In genomic region chr1:40532844-40533424, GRCh38 we compare ENCODE assay signal across 8 cellular contexts. TPM values are rescaled to one million over a fixed set of nuclear protein-coding genes. Genes with fewer than 3 reads are reported as not detected.
DNase-seq lines count a peak whose midpoint lies in the region; ATAC-seq, FAIRE-seq and TF ChIP-seq lines count a peak whose summit lies in the region.

No MANE protein-coding gene starts in this region.

- H3K27me3 ChIP-seq in endothelial cell of umbilical vein (ENCODE audit: control insufficient read depth in 2 of 2, insufficient read depth in 2 of 2, low read length in 2 of 2) (peaks cover 0 to 2% of the 10 kb centered on the region in 2 experiments), neural cell (ENCODE audit: insufficient read depth, low read depth, low read length) (no peaks in the 10 kb centered on the region)

- no peaks in the 10 kb centered on the region for H3K36me3 ChIP-seq in endothelial cell of umbilical vein (ENCODE audit: control insufficient read depth in 2 of 2, extremely low read depth in 1 of 2, insufficient read depth in 2 of 2, low read length in 2 of 2)
- no peaks in the 10 kb centered on the region for H3K36me3 ChIP-seq in neural cell (ENCODE audit: insufficient read depth, low read length)

- H3K9me1 ChIP-seq in endothelial cell of umbilical vein (replicated peaks; ENCODE audit: control insufficient read depth, extremely low read depth, insufficient read depth, low read length): no peaks in the 10 kb centered on the region

- dilution Hi-C loops in endothelial cell of umbilical vein (cut with MboI; ENCODE audit: extremely low pct_ligation_motif_present, low sequenced_read_pairs): no loop called here

- H3K4me2 ChIP-seq in endothelial cell of umbilical vein (ENCODE audit: insufficient read depth, low read length) (peak overlapping the region; percentile 100), neural cell (ENCODE audit: low read length) (peak overlapping the region; percentile 90)

- peaks cover 7% of the 10 kb centered on the region for H3K4me1 ChIP-seq in endothelial cell of umbilical vein (ENCODE audit: control insufficient read depth, extremely low read depth, insufficient read depth, low read length)

- FAIRE-seq in endothelial cell of umbilical vein (lab: Jason Lieb, UNC): no peak

- no peaks in the 10 kb centered on the region for H3K79me2 ChIP-seq in endothelial cell of umbilical vein (ENCODE audit: control insufficient read depth, insufficient read depth, low read length)
- H3K79me2 ChIP-seq in neural cell (replicated peaks; ENCODE audit: insufficient read depth, low read length): no peaks in the 10 kb centered on the region

- intact Hi-C loops in endothelial cell of umbilical vein (cut with micrococcal nuclease): loop anchor here (1.0 to 5.0 kb wide), 4 partner anchors 81 to 414 kb away; partner anchors contain the start of genes RIMS3 and ZFP69B

- DNase-seq in AG20443 (ENCODE audit: low spot score) (peak; percentile 60), GM10266 (ENCODE audit: extremely low spot score) (peak; percentile 55), NCI-H1105 treated with DMSO at 0.1 percent for 48 hours (lab: John Stamatoyannopoulos, UW) (peak; percentile 58), SW 1271 (lab: John Stamatoyannopoulos, UW) (peak; percentile 4 to 51), endothelial cell of umbilical vein (ENCODE audit: low read depth, low spot score) (peak; percentile 75)

- TF ChIP-seq POLR2A in endothelial cell of umbilical vein (IDR thresholded peaks at IDR 0.05; ENCODE audit: low read depth, low read length): no peak

- CTCF ChIA-PET in endothelial cell of umbilical vein (lab: Charles Lee): interaction anchor here (0.6 to 2.6 kb wide), 37 partner anchors 9 to 420 kb away, joined by 3 to 18 read pairs (median 5); partner anchors contain the start of genes EXO5, NFYC, RIMS3 and ZFP69

- H3K4me3 ChIP-seq in endothelial cell of umbilical vein (replicated peaks in 1 of 3; ENCODE audit: insufficient read depth in 1 of 3, low read depth in 1 of 3, low read length in 3 of 3) (no peak overlapping the region), neural cell (ENCODE audit: low read length) (peak overlapping the region; percentile 76)

- H4K20me1 ChIP-seq in endothelial cell of umbilical vein (replicated peaks; ENCODE audit: control insufficient read depth, extremely low read depth, insufficient read depth, low read length) (no peaks in the 10 kb centered on the region), neural cell (ENCODE audit: insufficient read depth) (no peaks in the 10 kb centered on the region)

- TF ChIP-seq EP300 in neural cell (conservative IDR thresholded peaks at IDR 0.05; ENCODE audit: poor library complexity, severe bottlenecking): no peak

- H3K9me3 ChIP-seq in endothelial cell of umbilical vein (replicated peaks; ENCODE audit: control insufficient read depth, insufficient read depth, low read length) (no peaks in the 10 kb centered on the region), neural cell (ENCODE audit: low read length) (no peaks in the 10 kb centered on the region)

- H3K27ac ChIP-seq in endothelial cell of umbilical vein (ENCODE audit: insufficient read depth, low read depth, low read length): no peak overlapping the region
- no peak overlapping the region for H3K27ac ChIP-seq in neural cell (ENCODE audit: low read length)

- H3K9ac ChIP-seq in endothelial cell of umbilical vein (replicated peaks; ENCODE audit: extremely low read depth, insufficient read depth, low read length): no peak overlapping the region
- no peak overlapping the region for H3K9ac ChIP-seq in neural cell (ENCODE audit: low read length)

- BruUV-seq in endothelial cell of umbilical vein (replicated peaks; lab: Mats Ljungman, UMichigan): no TSS peak

- no peak overlapping the region for H2AFZ ChIP-seq in endothelial cell of umbilical vein (ENCODE audit: low read depth, low read length)
- H2AFZ ChIP-seq in neural cell (ENCODE audit: low read depth, low read length): no peak overlapping the region

- H3K9me2 ChIP-seq in neural cell (ENCODE audit: insufficient read depth, low read length): no peaks in the 10 kb centered on the region

- no peaks in the 10 kb centered on the region for H3F3A ChIP-seq in neural cell (ENCODE audit: insufficient read depth, low read length, poor library complexity, severe bottlenecking)

- TF ChIP-seq CTCF in GM10266 (IDR thresholded peaks at IDR 0.05; ENCODE audit: control insufficient read depth, insufficient read depth, low read depth, missing control alignments) (peak; percentile 65), endothelial cell of umbilical vein (IDR thresholded peaks at IDR 0.05; ENCODE audit: extremely low read depth in 1 of 2, insufficient read depth in 1 of 2, low read depth in 1 of 2, low read length in 2 of 2) (peak; percentile 55 to 59), neural cell (IDR thresholded peaks at IDR 0.05; ENCODE audit: poor library complexity, severe bottlenecking) (peak; percentile 74)

- ATAC-seq in GM19023 (IDR thresholded peaks at IDR 0.05; ENCODE audit: unreplicated experiment) (no peak), GM21515 (IDR thresholded peaks at IDR 0.05; ENCODE audit: unreplicated experiment) (no peak)

- POLR2A ChIA-PET in endothelial cell of umbilical vein (lab: Charles Lee): interaction anchor here (0.7 kb wide), 1 partner anchor 329 kb away, joined by 5 read pairs; the partner anchor contains the start of gene CITED4

- peak; percentile 62 for TF ChIP-seq RAD21 in neural cell (conservative IDR thresholded peaks at IDR 0.05)

TF ChIP-seq in endothelial cell of umbilical vein, 7 proteins besides CTCF, POLR2A, EP300 and RAD21 (continues in another document):
- TF ChIP-seq JUN (IDR thresholded peaks at IDR 0.05; ENCODE audit: borderline replicate concordance, insufficient read depth, insufficient read length, low read depth) (no peak), MAX (IDR thresholded peaks at IDR 0.05; ENCODE audit: insufficient read depth, insufficient read length) (no peak), FOS (IDR thresholded peaks at IDR 0.05; ENCODE audit: borderline replicate concordance, insufficient read depth, low read length) (no peak), EZH2 (IDR thresholded peaks at IDR 0.05; ENCODE audit: borderline replicate concordance, low read depth, low read length, severe bottlenecking) (no peak), POLR2AphosphoS5 (IDR thresholded peaks at IDR 0.05; ENCODE audit: insufficient read depth, low read depth, low read length) (no peak), MYC (IDR thresholded peaks at IDR 0.05; ENCODE audit: low read depth, low read length) (no peak)

TF ChIP-seq in neural cell, 6 proteins besides CTCF, POLR2A, EP300 and RAD21 (continues in another document):
- TF ChIP-seq SMC3 (conservative IDR thresholded peaks at IDR 0.05; ENCODE audit: poor library complexity) (peak; percentile 73), MXI1 (conservative IDR thresholded peaks at IDR 0.05; ENCODE audit: poor library complexity, severe bottlenecking) (no peak), EZH2 (IDR thresholded peaks at IDR 0.05; ENCODE audit: borderline replicate concordance, insufficient read depth, low read length, poor library complexity, severe bottlenecking) (no peak), POLR2AphosphoS5 (IDR thresholded peaks at IDR 0.05) (no peak)

RNA-seq across cellular contexts. Expression of gene ZNF684, which starts 1.5 kb away (rescaled TPM):
- 5.5 and 5.8 TPM in 2 replicates for total RNA-seq in endothelial cell of umbilical vein
- polyA plus RNA-seq in endothelial cell of umbilical vein: 2.4 and 2.9 TPM in 2 replicates
- polyA plus RNA-seq in endothelial cell of umbilical vein (2011; cell fraction: cytosol; rRNA removed): 2.8 and 3.4 TPM in 2 replicates
- 3.6 TPM in 2 replicates for polyA plus RNA-seq in endothelial cell of umbilical vein (2011; cell fraction: nucleus; rRNA removed)
- polyA plus RNA-seq in endothelial cell of umbilical vein (2012): 2.5 and 3.2 TPM in 2 replicates
- 2.8 and 3.6 TPM in 2 replicates for polyA minus RNA-seq in endothelial cell of umbilical vein
- polyA minus RNA-seq in endothelial cell of umbilical vein (2011; cell fraction: cytosol; rRNA and poly(A)+ RNA removed): 2.0 TPM
- 1.5 and 2.3 TPM in 2 replicates for polyA minus RNA-seq in endothelial cell of umbilical vein (2011; cell fraction: nucleus; rRNA and poly(A)+ RNA removed)
- polyA plus RNA-seq in neural cell: 10.5 and 15.8 TPM in 2 replicates
- 12.4 and 16.7 TPM in 2 replicates for polyA minus RNA-seq in neural cell

RNA-seq across cellular contexts. Expression of gene EXO5, which starts 24.4 kb away (rescaled TPM):
- total RNA-seq in endothelial cell of umbilical vein: 9.2 and 13.0 TPM in 2 replicates
- 5.9 and 7.0 TPM in 2 replicates for polyA plus RNA-seq in endothelial cell of umbilical vein
- polyA plus RNA-seq in endothelial cell of umbilical vein (2011; cell fraction: cytosol; rRNA removed): 8.5 and 8.8 TPM in 2 replicates
- polyA plus RNA-seq in endothelial cell of umbilical vein (2011; cell fraction: nucleus; rRNA removed): 11.5 and 17.0 TPM in 2 replicates
- polyA plus RNA-seq in endothelial cell of umbilical vein (2012): 5.9 and 9.0 TPM in 2 replicates
- 7.9 and 8.0 TPM in 2 replicates for polyA minus RNA-seq in endothelial cell of umbilical vein
- polyA minus RNA-seq in endothelial cell of umbilical vein (2011; cell fraction: cytosol; rRNA and poly(A)+ RNA removed): 5.2 TPM
- polyA minus RNA-seq in endothelial cell of umbilical vein (2011; cell fraction: nucleus; rRNA and poly(A)+ RNA removed): 4.0 and 6.3 TPM in 2 replicates
- polyA plus RNA-seq in neural cell: 7.9 and 14.1 TPM in 2 replicates
- polyA minus RNA-seq in neural cell: 12.2 and 13.3 TPM in 2 replicates

RNA-seq across cellular contexts. Expression of gene ZFP69, which starts 55.8 kb away (rescaled TPM):
- total RNA-seq in endothelial cell of umbilical vein: 2.4 and 3.2 TPM in 2 replicates
- 0.78 and 0.98 TPM in 2 replicates for polyA plus RNA-seq in endothelial cell of umbilical vein
- 1.4 and 1.7 TPM in 2 replicates for polyA plus RNA-seq in endothelial cell of umbilical vein (2011; cell fraction: cytosol; rRNA removed)
- 1.8 and 2.0 TPM in 2 replicates for polyA plus RNA-seq in endothelial cell of umbilical vein (2011; cell fraction: nucleus; rRNA removed)
- polyA plus RNA-seq in endothelial cell of umbilical vein (2012): 1.4 and 1.8 TPM in 2 replicates
- 0.98 and 1.8 TPM in 2 replicates for polyA minus RNA-seq in endothelial cell of umbilical vein
- polyA minus RNA-seq in endothelial cell of umbilical vein (2011; cell fraction: cytosol; rRNA and poly(A)+ RNA removed): not detected
- 0.67 and 0.96 TPM in 2 replicates for polyA minus RNA-seq in endothelial cell of umbilical vein (2011; cell fraction: nucleus; rRNA and poly(A)+ RNA removed)
- 11.6 and 12.3 TPM in 2 replicates for polyA plus RNA-seq in neural cell
- polyA minus RNA-seq in neural cell: 10.5 and 11.8 TPM in 2 replicates
